Comparison of ENCODE assay signal across 8 cellular contexts in genomic region chr1:234598974-234599616, GRCh38. TPM values are rescaled to one million over a fixed set of nuclear protein-coding genes. Genes with fewer than 3 reads are reported as not detected.
DNase-seq lines count a peak whose midpoint lies in the region; TF ChIP-seq lines count a peak whose summit lies in the region.

No MANE protein-coding gene starts in this region.

- WGBS in ectodermal cell, 2 experiments, result 60% methylated on average over 1 of the region's 1 CpG; no CpG with 5 or more reads in 1 of the 2 experiments

- H3K9ac ChIP-seq in ES-I3 (ENCODE audit: low read depth, low read length), result peak overlapping the region; percentile 64
- peak overlapping the region; percentile 63 for H3K9ac ChIP-seq in OCI-LY1 (ENCODE audit: low read length)

- peaks cover 5% of the 10 kb centered on the region for H3K27me3 Mint-ChIP-seq in nephron progenitor cell (ENCODE audit: low read depth, poor library complexity)

- H3K4me1 Mint-ChIP-seq in nephron progenitor cell, result peaks cover 56% of the 10 kb centered on the region

- peaks cover 8% of the 10 kb centered on the region; the same call in 1 of the 2 replicates for H3K79me2 ChIP-seq in OCI-LY1 (ENCODE audit: insufficient read depth, low read length)

- peak overlapping the region; percentile 85 for H3K27ac ChIP-seq in OCI-LY1 (ENCODE audit: low read depth, low read length, poor library complexity, severe bottlenecking)
- H3K27ac ChIP-seq in ectodermal cell (ENCODE audit: insufficient read depth, low read depth, low read length, poor library complexity, severe bottlenecking), result no peak overlapping the region

- H3K4me3 ChIP-seq in OCI-LY1 (ENCODE audit: low read depth, low read length, poor library complexity, severe bottlenecking) (peak overlapping the region; percentile 62), ectodermal cell (ENCODE audit: insufficient read depth, low read depth, low read length) (peak overlapping the region; percentile 35)

- peak overlapping the region; percentile 72 for H3K27ac Mint-ChIP-seq in nephron progenitor cell

- no peak overlapping the region for H2AFZ ChIP-seq in OCI-LY1 (ENCODE audit: low read length)

- no peaks in the 10 kb centered on the region for H4K20me1 ChIP-seq in OCI-LY1 (ENCODE audit: insufficient read depth, low read length)

- no peaks in the 10 kb centered on the region for H3K9me2 ChIP-seq in OCI-LY1 (ENCODE audit: low read depth, low read length)

- H3K9me3 ChIP-seq in ES-I3 (ENCODE audit: control insufficient read depth, insufficient read depth, low read length), result peaks cover 3% of the 10 kb centered on the region; the same call in 1 of the 2 replicates
- 0 out of 2 replicates have a peak, but pooled peaks cover 3% of the 10 kb centered on the region for H3K9me3 ChIP-seq in OCI-LY1 (ENCODE audit: low read length)
- H3K9me3 ChIP-seq in ectodermal cell (ENCODE audit: control insufficient read depth, low read length), result no peaks in the 10 kb centered on the region

- H3K36me3 ChIP-seq in ES-I3 (ENCODE audit: insufficient read depth, low read length), result no peaks in the 10 kb centered on the region
- no peaks in the 10 kb centered on the region; the same call in 1 of the 2 replicates for H3K36me3 ChIP-seq in OCI-LY1 (ENCODE audit: insufficient read depth, low read length)
- H3K36me3 ChIP-seq in ectodermal cell (ENCODE audit: control insufficient read depth, insufficient read depth, low read length), result no peaks in the 10 kb centered on the region

- peaks cover 24% of the 10 kb centered on the region for H3F3A ChIP-seq in OCI-LY1 (ENCODE audit: insufficient read depth, low read length)

- H3K27me3 ChIP-seq in OCI-LY1 (ENCODE audit: insufficient read depth, low read length), result no peaks in the 10 kb centered on the region
- no peaks in the 10 kb centered on the region for H3K27me3 ChIP-seq in ectodermal cell (ENCODE audit: control insufficient read depth, insufficient read depth, low read length, poor library complexity, severe bottlenecking)

- peak overlapping the region; percentile 80 for H3K4me3 Mint-ChIP-seq in nephron progenitor cell

- peaks cover 24% of the 10 kb centered on the region; the same call in 1 of the 2 replicates for H3K4me1 ChIP-seq in ES-I3 (ENCODE audit: insufficient read depth, low read length)
- peaks cover 56% of the 10 kb centered on the region for H3K4me1 ChIP-seq in OCI-LY1 (ENCODE audit: insufficient read depth, low read length, severe bottlenecking)
- H3K4me1 ChIP-seq in ectodermal cell (ENCODE audit: control insufficient read depth, insufficient read depth, low read length), result peaks cover 23% of the 10 kb centered on the region

- TF ChIP-seq CTCF in OCI-LY1 (IDR thresholded peaks at IDR 0.05; ENCODE audit: low read length), result no peak
- TF ChIP-seq CTCF in nephron progenitor cell (IDR thresholded peaks at IDR 0.05), result no peak

- H3K36me3 Mint-ChIP-seq in nephron progenitor cell (ENCODE audit: low read depth), result peaks cover 42% of the 10 kb centered on the region

- peak overlapping the region; percentile 79 for H3K4me2 ChIP-seq in OCI-LY1 (ENCODE audit: low read length)

- peaks cover 24% of the 10 kb centered on the region for H3K9me3 Mint-ChIP-seq in nephron progenitor cell

- DNase-seq in nephron progenitor cell, result no peak
- DNase-seq in NCI-H748 treated with DMSO at 0.1 percent for 48 hours (lab: John Stamatoyannopoulos, UW), result no peak
- DNase-seq in NCI-H1092 (lab: John Stamatoyannopoulos, UW), result no peak
- no peak for DNase-seq in HK-2 (ENCODE audit: unreplicated experiment)
- DNase-seq in midbrain (lab: John Stamatoyannopoulos, UW), result no peak

RNA-seq across cellular contexts. Expression of gene IRF2BP2, which starts 10.9 kb away (rescaled TPM):
- polyA plus RNA-seq in ectodermal cell (2013, experiment 1 of 4), result 56.3 TPM
- 39.8 TPM for polyA plus RNA-seq in ectodermal cell (2013, experiment 2 of 4)
- 41.4 TPM for polyA plus RNA-seq in ectodermal cell (2013, experiment 3 of 4)
- polyA plus RNA-seq in ectodermal cell (2013, experiment 4 of 4), result 51.6 TPM
